1 cellular context compared by ENCODE assay signal in genomic region chr7:93164766-93165165, GRCh38.
TF ChIP-seq lines count a peak whose summit lies in the region.

No MANE protein-coding gene starts in this region.

TF ChIP-seq in K562, 482 proteins besides CTCF, POLR2A, EP300 and RAD21:
- TF ChIP-seq CEBPB (tag; IDR thresholded peaks at IDR 0.05): peak; percentile 58
- TF ChIP-seq CEBPG (CRISPR knock-in tag; IDR thresholded peaks at IDR 0.05): no peak
- peak in 1 of 2 experiments; percentile 62; a peak in 2 of 4 replicates for TF ChIP-seq CEBPG (tag; conservative IDR thresholded peaks at IDR 0.05 in 1 of 2, IDR thresholded peaks at IDR 0.05 in 1 of 2)
- no peak for TF ChIP-seq FOS (IDR thresholded peaks at IDR 0.05; ENCODE audit: extremely low read depth, insufficient read length)
